Comparison of ENCODE assay signal across 8 cellular contexts in genomic region chr3:194139085-194139976, GRCh38. TPM values are rescaled to one million over a fixed set of nuclear protein-coding genes. Genes with fewer than 3 reads are reported as not detected.
DNase-seq lines count a peak whose midpoint lies in the region; ATAC-seq, FAIRE-seq and TF ChIP-seq lines count a peak whose summit lies in the region.

No MANE protein-coding gene starts in this region.

- H3K4me1 Mint-ChIP-seq in GM23338 = peaks cover 39% of the 10 kb centered on the region
- H3K4me1 Mint-ChIP-seq in naive B cell = peaks cover 29 to 50% (median 46%) of the 10 kb centered on the region in 3 donors

- H3K27ac ChIP-seq in GM23338 (ENCODE audit: low read depth) = peak overlapping the region; percentile 98
- peak overlapping the region; percentile 96 for H3K27ac ChIP-seq in endothelial cell of umbilical vein (ENCODE audit: insufficient read depth, low read depth, low read length)

- H3K9me3 ChIP-seq in endothelial cell of umbilical vein (replicated peaks; ENCODE audit: control insufficient read depth, insufficient read depth, low read length) = no peaks in the 10 kb centered on the region

- H2AFZ ChIP-seq in GM23338 (no peak overlapping the region), endothelial cell of umbilical vein (ENCODE audit: low read depth, low read length) (no peak overlapping the region)

- no peaks in the 10 kb centered on the region for H3K36me3 ChIP-seq in GM23338 (ENCODE audit: insufficient read depth)
- no peaks in the 10 kb centered on the region for H3K36me3 ChIP-seq in endothelial cell of umbilical vein (ENCODE audit: control insufficient read depth in 2 of 2, extremely low read depth in 1 of 2, insufficient read depth in 2 of 2, low read length in 2 of 2)

- H3K36me3 Mint-ChIP-seq in GM23338 (ENCODE audit: low read depth) = peaks cover 21% of the 10 kb centered on the region
- H3K36me3 Mint-ChIP-seq in naive B cell = no peaks in the 10 kb centered on the region

- H3K4me3 ChIP-seq in GM23338 = peak overlapping the region; percentile 78
- peak overlapping the region in 2 of 3 experiments; percentile 21 to 29 for H3K4me3 ChIP-seq in endothelial cell of umbilical vein (replicated peaks in 1 of 3; ENCODE audit: insufficient read depth in 1 of 3, low read depth in 1 of 3, low read length in 3 of 3)

- H3K9me1 ChIP-seq in endothelial cell of umbilical vein (replicated peaks; ENCODE audit: control insufficient read depth, extremely low read depth, insufficient read depth, low read length) = no peaks in the 10 kb centered on the region

- FAIRE-seq in endothelial cell of umbilical vein (lab: Jason Lieb, UNC) = peak; percentile 55

- dilution Hi-C loops in endothelial cell of umbilical vein (cut with MboI; ENCODE audit: extremely low pct_ligation_motif_present, low sequenced_read_pairs) = no loop called here

- H3K9me2 ChIP-seq in GM23338 (ENCODE audit: insufficient read depth) = no peaks in the 10 kb centered on the region

- H3K27ac Mint-ChIP-seq in GM23338 (peak overlapping the region; percentile 7; the same call in 1 of the 2 replicates), naive B cell (peak overlapping the region; percentile 47 to 99 (median 94))

- peak overlapping the region; percentile 98 for H3K9ac ChIP-seq in endothelial cell of umbilical vein (replicated peaks; ENCODE audit: extremely low read depth, insufficient read depth, low read length)

- H3K4me1 ChIP-seq in GM23338 (ENCODE audit: insufficient read depth) (peaks cover 36% of the 10 kb centered on the region), endothelial cell of umbilical vein (ENCODE audit: control insufficient read depth, extremely low read depth, insufficient read depth, low read length) (peaks cover 45% of the 10 kb centered on the region)

- no TSS peak for BruUV-seq in endothelial cell of umbilical vein (replicated peaks; lab: Mats Ljungman, UMichigan)

- intact Hi-C loops in endothelial cell of umbilical vein (cut with micrococcal nuclease) = loop anchor here (5.0 kb wide), 1 partner anchor 287 kb away; no protein-coding TSS in a partner anchor

- H3K4me3 Mint-ChIP-seq in GM23338 (peak overlapping the region; percentile 87), naive B cell (peak overlapping the region; percentile 15 to 96 (median 67))

- POLR2A ChIA-PET in endothelial cell of umbilical vein (lab: Charles Lee) = interaction anchor here (0.5 to 5.2 kb wide), 7 partner anchors 49 to 358 kb away, joined by 3 to 22 read pairs (median 4); no protein-coding TSS in a partner anchor

- ATAC-seq in GM23338 = no peak
- ATAC-seq in naive B cell (ENCODE audit: low read depth in 2 of 2) = no peak
- no peak for ATAC-seq in GM21390 (IDR thresholded peaks at IDR 0.05; ENCODE audit: unreplicated experiment)

- CTCF ChIA-PET in endothelial cell of umbilical vein (lab: Charles Lee) = interaction anchor here (1.0 to 11.1 kb wide), 15 partner anchors 127 to 475 kb away, joined by 3 to 338 read pairs (median 7); no protein-coding TSS in a partner anchor

- H3K27me3 Mint-ChIP-seq in GM23338 (ENCODE audit: insufficient read depth, low read depth, poor library complexity) (peaks cover 24% of the 10 kb centered on the region), naive B cell (peaks cover 0 to 19% (median 18%) of the 10 kb centered on the region in 3 donors)

- H3K9me3 Mint-ChIP-seq in GM23338 (no peaks in the 10 kb centered on the region), naive B cell (peaks cover 0 to 4% (median 0%) of the 10 kb centered on the region in 7 donors)

- H4K20me1 ChIP-seq in GM23338 (replicated peaks; ENCODE audit: insufficient read depth) = no peaks in the 10 kb centered on the region; the same call in 1 of the 2 replicates
- H4K20me1 ChIP-seq in endothelial cell of umbilical vein (replicated peaks; ENCODE audit: control insufficient read depth, extremely low read depth, insufficient read depth, low read length) = no peaks in the 10 kb centered on the region

- H3F3A ChIP-seq in GM23338 (replicated peaks; ENCODE audit: low read depth) = peaks cover 26% of the 10 kb centered on the region

- peaks cover 14% of the 10 kb centered on the region for H3K27me3 ChIP-seq in GM23338 (ENCODE audit: insufficient read depth)
- H3K27me3 ChIP-seq in endothelial cell of umbilical vein (ENCODE audit: control insufficient read depth in 2 of 2, insufficient read depth in 2 of 2, low read length in 2 of 2) = no peaks in the 10 kb centered on the region

- TF ChIP-seq CTCF in GM23338 (conservative IDR thresholded peaks at IDR 0.05; ENCODE audit: low read depth in 2 of 2) (no peak), endothelial cell of umbilical vein (IDR thresholded peaks at IDR 0.05; ENCODE audit: extremely low read depth in 1 of 2, insufficient read depth in 1 of 2, low read depth in 1 of 2, low read length in 2 of 2) (no peak)

- DNase-seq in GM23338 (ENCODE audit: low spot score) (peak; percentile 67), OCI-M2 (lab: John Stamatoyannopoulos, UW; ENCODE audit: unreplicated experiment) (peak; percentile 77), endothelial cell of umbilical vein (ENCODE audit: low read depth, low spot score) (peak; percentile 92), naive B cell (peak; percentile 62), cerebellar cortex (ENCODE audit: low spot score) (no peak), SHP77 (lab: John Stamatoyannopoulos, UW) (no peak)
- no peak for DNase-seq in NK-92 treated with Interleukin-12 subunit alpha and Interleukin-12 subunit beta, amount 100 ng/mL, for 24 hours (lab: John Stamatoyannopoulos, UW)

- TF ChIP-seq POLR2A in endothelial cell of umbilical vein (IDR thresholded peaks at IDR 0.05; ENCODE audit: low read depth, low read length) = no peak

- H3K4me2 ChIP-seq in GM23338 = peak overlapping the region; percentile 86
- H3K4me2 ChIP-seq in endothelial cell of umbilical vein (ENCODE audit: insufficient read depth, low read length) = peak overlapping the region; percentile 64

- peaks cover 12% of the 10 kb centered on the region for H3K79me2 ChIP-seq in GM23338 (replicated peaks; ENCODE audit: insufficient read depth)
- peaks cover 2% of the 10 kb centered on the region for H3K79me2 ChIP-seq in endothelial cell of umbilical vein (ENCODE audit: control insufficient read depth, insufficient read depth, low read length)

TF ChIP-seq in GM23338, 12 proteins besides CTCF, POLR2A, EP300 and RAD21:
- TF ChIP-seq STAT1 (IDR thresholded peaks at IDR 0.05; ENCODE audit: unreplicated experiment) = no peak
- peak; percentile 30; the same call in 1 of the 2 replicates for TF ChIP-seq POLR2AphosphoS5 (IDR thresholded peaks at IDR 0.05; ENCODE audit: low read depth)
TF ChIP-seq in GM23338: peak in this region for 1.

TF ChIP-seq in endothelial cell of umbilical vein, 7 proteins besides CTCF, POLR2A, EP300 and RAD21:
- no peak for TF ChIP-seq MAX (IDR thresholded peaks at IDR 0.05; ENCODE audit: insufficient read depth, insufficient read length)
- TF ChIP-seq EZH2 (IDR thresholded peaks at IDR 0.05; ENCODE audit: borderline replicate concordance, low read depth, low read length, severe bottlenecking) = no peak
- peak; percentile 49 for TF ChIP-seq GATA2 (IDR thresholded peaks at IDR 0.05; ENCODE audit: insufficient read depth, insufficient read length, low read depth, low read length)
- TF ChIP-seq JUN (IDR thresholded peaks at IDR 0.05; ENCODE audit: borderline replicate concordance, insufficient read depth, insufficient read length, low read depth) = no peak
- TF ChIP-seq MYC (IDR thresholded peaks at IDR 0.05; ENCODE audit: low read depth, low read length) = no peak
- peak; percentile 47 for TF ChIP-seq POLR2AphosphoS5 (IDR thresholded peaks at IDR 0.05; ENCODE audit: insufficient read depth, low read depth, low read length)
- TF ChIP-seq FOS (IDR thresholded peaks at IDR 0.05; ENCODE audit: borderline replicate concordance, insufficient read depth, low read length) = no peak
TF ChIP-seq in endothelial cell of umbilical vein: peak in this region for 2.

RNA-seq across cellular contexts. Expression of gene HES1, which starts 3.4 kb away (rescaled TPM):
- total RNA-seq in GM23338 (2014; rRNA removed; shearing (Covaris generic)) = 40.3 and 42.7 TPM in 2 replicates
- polyA plus RNA-seq in GM23338 (2016; fragmentation: Nextera tagmentation; extraction: Ambion mirVana) = 59.3 and 60.8 TPM in 2 replicates
- total RNA-seq in endothelial cell of umbilical vein = 42.0 and 60.5 TPM in 2 replicates
- 107 and 210 TPM in 2 replicates for polyA plus RNA-seq in endothelial cell of umbilical vein
- 174 and 181 TPM in 2 replicates for polyA plus RNA-seq in endothelial cell of umbilical vein (2011; cell fraction: cytosol; rRNA removed)
- polyA plus RNA-seq in endothelial cell of umbilical vein (2011; cell fraction: nucleus; rRNA removed) = 490 and 585 TPM in 2 replicates
- 113 and 202 TPM in 2 replicates for polyA plus RNA-seq in endothelial cell of umbilical vein (2012)
- polyA minus RNA-seq in endothelial cell of umbilical vein = 33.7 and 77.6 TPM in 2 replicates
- polyA minus RNA-seq in endothelial cell of umbilical vein (2011; cell fraction: cytosol; rRNA and poly(A)+ RNA removed) = 16.0 TPM
- polyA minus RNA-seq in endothelial cell of umbilical vein (2011; cell fraction: nucleus; rRNA and poly(A)+ RNA removed) = 291 and 514 TPM in 2 replicates
- 10 to 100 TPM; 10.1 to 43.5 (median 25.4) TPM for polyA plus RNA-seq in naive B cell (ENCODE audit: low read depth in 6 of 6)

Comparison
In these comparisons a context has a peak if more than half of its experiments do, and no peak if none do; other contexts are left out.
1. DNase-seq: peak in GM23338 (single experiment), OCI-M2 (single experiment), endothelial cell of umbilical vein (single experiment) and naive B cell (single experiment); none in cerebellar cortex (single experiment), SHP77 (0 of 2) and NK-92 treated with Interleukin-12 subunit alpha and Interleukin-12 subunit beta, amount 100 ng/mL, for 24 hours (single experiment).